In the genomic region with DNA sequence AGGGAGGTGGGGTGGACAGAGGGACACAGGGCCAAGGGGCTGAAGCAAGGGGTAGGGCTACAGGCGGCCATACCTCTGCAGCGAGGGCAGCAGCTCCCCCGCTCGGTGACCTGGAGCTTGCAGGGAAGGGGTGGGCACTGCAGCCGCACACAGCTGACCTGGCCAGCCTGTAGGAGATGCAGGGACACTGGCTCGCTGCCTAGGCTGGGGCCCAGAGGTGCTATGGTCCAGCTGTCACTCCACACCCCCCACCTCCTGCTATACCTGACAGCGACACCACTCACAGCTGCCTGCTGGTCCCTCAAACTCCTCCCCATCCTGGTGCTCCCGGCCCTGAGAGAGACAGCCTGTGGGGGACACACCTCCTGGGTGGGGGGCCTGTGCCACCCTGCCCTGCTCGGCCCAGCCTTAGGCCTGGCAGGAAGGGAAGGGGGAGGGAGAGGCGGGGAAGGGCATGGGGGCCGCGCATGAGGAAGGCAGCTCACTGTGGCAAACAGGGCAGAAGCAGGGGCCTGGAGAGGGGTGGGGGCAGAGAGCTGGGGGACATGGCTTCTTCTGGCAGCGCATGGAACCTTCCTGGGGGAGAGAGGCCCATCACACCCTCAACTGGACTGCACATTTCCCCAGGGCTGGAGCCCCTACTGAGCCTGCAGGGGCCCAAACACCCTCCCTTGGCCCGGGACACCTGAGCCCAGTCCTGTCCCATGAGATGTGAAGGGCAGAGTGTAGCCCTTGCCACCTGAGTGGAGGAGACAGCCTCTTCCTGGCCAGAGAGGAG, we compare ENCODE assay signal across 1 cellular context.
TF ChIP-seq lines count a peak whose summit lies in the region.

No MANE protein-coding gene starts in this region.

TF ChIP-seq in K562, 482 proteins besides CTCF, POLR2A, EP300 and RAD21:
- TF ChIP-seq, protein P1, sequence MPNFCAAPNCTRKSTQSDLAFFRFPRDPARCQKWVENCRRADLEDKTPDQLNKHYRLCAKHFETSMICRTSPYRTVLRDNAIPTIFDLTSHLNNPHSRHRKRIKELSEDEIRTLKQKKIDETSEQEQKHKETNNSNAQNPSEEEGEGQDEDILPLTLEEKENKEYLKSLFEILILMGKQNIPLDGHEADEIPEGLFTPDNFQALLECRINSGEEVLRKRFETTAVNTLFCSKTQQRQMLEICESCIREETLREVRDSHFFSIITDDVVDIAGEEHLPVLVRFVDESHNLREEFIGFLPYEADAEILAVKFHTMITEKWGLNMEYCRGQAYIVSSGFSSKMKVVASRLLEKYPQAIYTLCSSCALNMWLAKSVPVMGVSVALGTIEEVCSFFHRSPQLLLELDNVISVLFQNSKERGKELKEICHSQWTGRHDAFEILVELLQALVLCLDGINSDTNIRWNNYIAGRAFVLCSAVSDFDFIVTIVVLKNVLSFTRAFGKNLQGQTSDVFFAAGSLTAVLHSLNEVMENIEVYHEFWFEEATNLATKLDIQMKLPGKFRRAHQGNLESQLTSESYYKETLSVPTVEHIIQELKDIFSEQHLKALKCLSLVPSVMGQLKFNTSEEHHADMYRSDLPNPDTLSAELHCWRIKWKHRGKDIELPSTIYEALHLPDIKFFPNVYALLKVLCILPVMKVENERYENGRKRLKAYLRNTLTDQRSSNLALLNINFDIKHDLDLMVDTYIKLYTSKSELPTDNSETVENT (CRISPR knock-in tag; IDR thresholded peaks at IDR 0.05), result 0 out of 2 replicates have a peak, but pooled peaks have one; percentile 50
- TF ChIP-seq TSC22D4 (tag; IDR thresholded peaks at IDR 0.05), result no peak
- TF ChIP-seq, protein P2, sequence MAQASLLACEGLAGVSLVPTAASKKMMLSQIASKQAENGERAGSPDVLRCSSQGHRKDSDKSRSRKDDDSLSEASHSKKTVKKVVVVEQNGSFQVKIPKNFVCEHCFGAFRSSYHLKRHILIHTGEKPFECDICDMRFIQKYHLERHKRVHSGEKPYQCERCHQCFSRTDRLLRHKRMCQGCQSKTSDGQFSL (CRISPR knock-in tag; IDR thresholded peaks at IDR 0.05), result 0 out of 2 replicates have a peak, but pooled peaks have one; percentile 7
- TF ChIP-seq, protein P2 (tag; IDR thresholded peaks at IDR 0.05), result no peak
- TF ChIP-seq, protein P3, sequence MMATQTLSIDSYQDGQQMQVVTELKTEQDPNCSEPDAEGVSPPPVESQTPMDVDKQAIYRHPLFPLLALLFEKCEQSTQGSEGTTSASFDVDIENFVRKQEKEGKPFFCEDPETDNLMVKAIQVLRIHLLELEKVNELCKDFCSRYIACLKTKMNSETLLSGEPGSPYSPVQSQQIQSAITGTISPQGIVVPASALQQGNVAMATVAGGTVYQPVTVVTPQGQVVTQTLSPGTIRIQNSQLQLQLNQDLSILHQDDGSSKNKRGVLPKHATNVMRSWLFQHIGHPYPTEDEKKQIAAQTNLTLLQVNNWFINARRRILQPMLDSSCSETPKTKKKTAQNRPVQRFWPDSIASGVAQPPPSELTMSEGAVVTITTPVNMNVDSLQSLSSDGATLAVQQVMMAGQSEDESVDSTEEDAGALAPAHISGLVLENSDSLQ (IDR thresholded peaks at IDR 0.05), result peak; percentile 40; the same call in 1 of the 2 replicates
- no peak for TF ChIP-seq ZNF224 (CRISPR knock-in tag; IDR thresholded peaks at IDR 0.05)
- TF ChIP-seq ZC3H4 (CRISPR knock-in tag; IDR thresholded peaks at IDR 0.05; ENCODE audit: borderline replicate concordance), result peak; percentile 78; the same call in 1 of the 2 replicates
- peak; percentile 48; the same call in 1 of the 2 replicates for TF ChIP-seq STAG1 (CRISPR knock-in tag; IDR thresholded peaks at IDR 0.05; ENCODE audit: borderline replicate concordance)
- TF ChIP-seq, protein P4, sequence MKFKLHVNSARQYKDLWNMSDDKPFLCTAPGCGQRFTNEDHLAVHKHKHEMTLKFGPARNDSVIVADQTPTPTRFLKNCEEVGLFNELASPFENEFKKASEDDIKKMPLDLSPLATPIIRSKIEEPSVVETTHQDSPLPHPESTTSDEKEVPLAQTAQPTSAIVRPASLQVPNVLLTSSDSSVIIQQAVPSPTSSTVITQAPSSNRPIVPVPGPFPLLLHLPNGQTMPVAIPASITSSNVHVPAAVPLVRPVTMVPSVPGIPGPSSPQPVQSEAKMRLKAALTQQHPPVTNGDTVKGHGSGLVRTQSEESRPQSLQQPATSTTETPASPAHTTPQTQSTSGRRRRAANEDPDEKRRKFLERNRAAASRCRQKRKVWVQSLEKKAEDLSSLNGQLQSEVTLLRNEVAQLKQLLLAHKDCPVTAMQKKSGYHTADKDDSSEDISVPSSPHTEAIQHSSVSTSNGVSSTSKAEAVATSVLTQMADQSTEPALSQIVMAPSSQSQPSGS (CRISPR knock-in tag; IDR thresholded peaks at IDR 0.05), result no peak
- TF ChIP-seq, protein P5, sequence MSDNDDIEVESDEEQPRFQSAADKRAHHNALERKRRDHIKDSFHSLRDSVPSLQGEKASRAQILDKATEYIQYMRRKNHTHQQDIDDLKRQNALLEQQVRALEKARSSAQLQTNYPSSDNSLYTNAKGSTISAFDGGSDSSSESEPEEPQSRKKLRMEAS (CRISPR knock-in tag; IDR thresholded peaks at IDR 0.05), result 0 out of 2 replicates have a peak, but pooled peaks have one; percentile 13
- no peak for TF ChIP-seq ZNF324 (CRISPR knock-in tag; IDR thresholded peaks at IDR 0.05)
- TF ChIP-seq, protein P6, sequence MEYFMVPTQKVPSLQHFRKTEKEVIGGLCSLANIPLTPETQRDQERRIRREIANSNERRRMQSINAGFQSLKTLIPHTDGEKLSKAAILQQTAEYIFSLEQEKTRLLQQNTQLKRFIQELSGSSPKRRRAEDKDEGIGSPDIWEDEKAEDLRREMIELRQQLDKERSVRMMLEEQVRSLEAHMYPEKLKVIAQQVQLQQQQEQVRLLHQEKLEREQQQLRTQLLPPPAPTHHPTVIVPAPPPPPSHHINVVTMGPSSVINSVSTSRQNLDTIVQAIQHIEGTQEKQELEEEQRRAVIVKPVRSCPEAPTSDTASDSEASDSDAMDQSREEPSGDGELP (CRISPR knock-in tag; IDR thresholded peaks at IDR 0.05; ENCODE audit: borderline replicate concordance), result peak; percentile 65
- TF ChIP-seq DACH1 (IDR thresholded peaks at IDR 0.05; ENCODE audit: partially characterized antibody), result peak; percentile 31
- no peak for TF ChIP-seq SLC30A9 (CRISPR knock-in tag; IDR thresholded peaks at IDR 0.05)
- peak in 2 of 3 experiments; percentile 46 to 70 for TF ChIP-seq YY1 (IDR thresholded peaks at IDR 0.05; ENCODE audit: borderline replicate concordance in 1 of 3, control insufficient read depth in 1 of 3, extremely low read depth in 1 of 3, insufficient read depth in 3 of 3, insufficient read length in 1 of 3, insufficient replicate concordance in 2 of 3, low read depth in 1 of 3, low read length in 2 of 3)
- no peak for TF ChIP-seq MXI1 (IDR thresholded peaks at IDR 0.05; ENCODE audit: low read depth, low read length)
- TF ChIP-seq, protein P7, sequence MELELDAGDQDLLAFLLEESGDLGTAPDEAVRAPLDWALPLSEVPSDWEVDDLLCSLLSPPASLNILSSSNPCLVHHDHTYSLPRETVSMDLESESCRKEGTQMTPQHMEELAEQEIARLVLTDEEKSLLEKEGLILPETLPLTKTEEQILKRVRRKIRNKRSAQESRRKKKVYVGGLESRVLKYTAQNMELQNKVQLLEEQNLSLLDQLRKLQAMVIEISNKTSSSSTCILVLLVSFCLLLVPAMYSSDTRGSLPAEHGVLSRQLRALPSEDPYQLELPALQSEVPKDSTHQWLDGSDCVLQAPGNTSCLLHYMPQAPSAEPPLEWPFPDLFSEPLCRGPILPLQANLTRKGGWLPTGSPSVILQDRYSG (tag; conservative IDR thresholded peaks at IDR 0.05; ENCODE audit: low read depth), result no peak
- TF ChIP-seq, protein P8, sequence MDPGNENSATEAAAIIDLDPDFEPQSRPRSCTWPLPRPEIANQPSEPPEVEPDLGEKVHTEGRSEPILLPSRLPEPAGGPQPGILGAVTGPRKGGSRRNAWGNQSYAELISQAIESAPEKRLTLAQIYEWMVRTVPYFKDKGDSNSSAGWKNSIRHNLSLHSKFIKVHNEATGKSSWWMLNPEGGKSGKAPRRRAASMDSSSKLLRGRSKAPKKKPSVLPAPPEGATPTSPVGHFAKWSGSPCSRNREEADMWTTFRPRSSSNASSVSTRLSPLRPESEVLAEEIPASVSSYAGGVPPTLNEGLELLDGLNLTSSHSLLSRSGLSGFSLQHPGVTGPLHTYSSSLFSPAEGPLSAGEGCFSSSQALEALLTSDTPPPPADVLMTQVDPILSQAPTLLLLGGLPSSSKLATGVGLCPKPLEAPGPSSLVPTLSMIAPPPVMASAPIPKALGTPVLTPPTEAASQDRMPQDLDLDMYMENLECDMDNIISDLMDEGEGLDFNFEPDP (CRISPR knock-in tag; IDR thresholded peaks at IDR 0.05), result no peak
- no peak for TF ChIP-seq FOXJ2 (tag; IDR thresholded peaks at IDR 0.05)
TF ChIP-seq in K562: peak in this region for 9.
